In genomic region chr2:163348843-163349395, GRCh38 we compare ENCODE assay signal across 8 cellular contexts.
A peak's percentile ranks its signal among the peaks of the same experiment; 100 is the strongest.
DNase-seq lines count a peak whose midpoint lies in the region; ATAC-seq and TF ChIP-seq lines count a peak whose summit lies in the region.

No MANE protein-coding gene starts in this region.

- H3K36me3 ChIP-seq in HCT116 (ENCODE audit: control insufficient read depth in 1 of 2, insufficient read depth in 2 of 2, low read length in 2 of 2) = no peaks in the 10 kb centered on the region

- H3K27me3 Mint-ChIP-seq in T-helper 17 cell = peaks cover 15% of the 10 kb centered on the region
- no peaks in the 10 kb centered on the region for H3K27me3 Mint-ChIP-seq in effector memory CD8-positive, alpha-beta T cell

- H3K4me3 ChIP-seq in HCT116 (replicated peaks in 1 of 2; ENCODE audit: low read depth in 1 of 2, low read length in 2 of 2) (peak overlapping the region; percentile 36 to 52), skeletal muscle cell (ENCODE audit: low read depth, low read length) (peak overlapping the region; percentile 31)

- no peak for TF ChIP-seq RAD21 in HCT116 (IDR thresholded peaks at IDR 0.05; ENCODE audit: low read depth)

- no peak for TF ChIP-seq CTCF in HCT116 (IDR thresholded peaks at IDR 0.05 in 2 of 3, conservative IDR thresholded peaks at IDR 0.05 in 1 of 3; ENCODE audit: borderline replicate concordance in 1 of 3, insufficient read depth in 1 of 3, low read depth in 2 of 3, low read length in 2 of 3)

- H3K36me3 Mint-ChIP-seq in T-helper 17 cell (ENCODE audit: low read depth) = no peaks in the 10 kb centered on the region
- H3K36me3 Mint-ChIP-seq in effector memory CD8-positive, alpha-beta T cell (ENCODE audit: insufficient read depth) = no peaks in the 10 kb centered on the region

- peak overlapping the region; percentile 77 for H3K4me2 ChIP-seq in HCT116 (ENCODE audit: low read length)

- no peaks in the 10 kb centered on the region for H4K20me1 ChIP-seq in HCT116 (ENCODE audit: insufficient read depth)

- POLR2A ChIA-PET in HCT116 (lab: Charles Lee) = no interaction called here

- H3K9me3 ChIP-seq in HCT116 (ENCODE audit: control insufficient read depth in 1 of 2, insufficient read depth in 1 of 2, low read depth in 1 of 2, low read length in 2 of 2) (no peaks in the 10 kb centered on the region), T-helper 17 cell (ENCODE audit: control insufficient read depth, low read length, poor library complexity, severe bottlenecking) (no peaks in the 10 kb centered on the region)

- peaks cover 18 to 36% of the 10 kb centered on the region in 2 experiments for H3K4me1 ChIP-seq in HCT116 (ENCODE audit: control insufficient read depth in 1 of 2, insufficient read depth in 2 of 2, low read length in 2 of 2)

- intact Hi-C loops in HCT116 (cut with micrococcal nuclease) = loop anchor here (5.0 to 10.0 kb wide), 6 partner anchors 157 to 1126 kb away; no protein-coding TSS in a partner anchor

- H3K9ac ChIP-seq in HCT116 (ENCODE audit: low read length) = peak overlapping the region; percentile 45; the same call in 1 of the 2 replicates

- peaks cover 7 to 10% of the 10 kb centered on the region in 2 donors for H3K9me3 Mint-ChIP-seq in effector memory CD8-positive, alpha-beta T cell

- ATAC-seq in HCT116 = peak; percentile 64
- no peak for ATAC-seq in T-helper 17 cell
- no peak for ATAC-seq in effector memory CD8-positive, alpha-beta T cell (replicated peaks)

- no peak for TF ChIP-seq POLR2A in HCT116 (IDR thresholded peaks at IDR 0.05; ENCODE audit: borderline replicate concordance, extremely low read depth, insufficient read depth, insufficient read length)

- peak overlapping the region; percentile 99 for H2AFZ ChIP-seq in HCT116 (ENCODE audit: low read depth, low read length, poor library complexity, severe bottlenecking)

- CTCF ChIA-PET in HCT116 (lab: Charles Lee) = interaction anchor here (1.1 kb wide), 1 partner anchor 530 kb away, joined by 4 read pairs; no protein-coding TSS in a partner anchor

- peaks cover 2% of the 10 kb centered on the region for H3K4me1 Mint-ChIP-seq in T-helper 17 cell
- peaks cover 0 to 1% of the 10 kb centered on the region in 2 donors for H3K4me1 Mint-ChIP-seq in effector memory CD8-positive, alpha-beta T cell (ENCODE audit: low read depth in 2 of 2)

- BruUV-seq in HCT116 (replicated peaks; lab: Mats Ljungman, UMichigan) = no TSS peak

- RAD21 ChIA-PET in HCT116 (lab: Charles Lee; ENCODE audit: low non-redundant PET in 1 of 2, low total read pairs in 2 of 2, uncharacterized antibody in 2 of 2, unreplicated experiment in 2 of 2) = interaction anchor here in 1 of 2 experiments (0.7 kb wide), 1 partner anchor 1459 kb away, joined by 3 read pairs; no protein-coding TSS in a partner anchor

- H3K27ac ChIP-seq in HCT116 (ENCODE audit: low read depth, low read length) = 0 out of 2 replicates have a peak overlapping the region, but pooled peaks have one; percentile 5

- H3K4me3 Mint-ChIP-seq in T-helper 17 cell = peak overlapping the region; percentile 51
- peak overlapping the region in 1 of 2 donors; percentile 8 for H3K4me3 Mint-ChIP-seq in effector memory CD8-positive, alpha-beta T cell

- no peaks in the 10 kb centered on the region for H3K9me2 ChIP-seq in HCT116 (ENCODE audit: insufficient read depth)

- DNase-seq in HCT116 (ENCODE audit: low read depth, low spot score) (peak; percentile 67), T-helper 17 cell (no peak), hepatic stellate cell (ENCODE audit: low spot score) (peak; percentile 41), skeletal muscle cell (ENCODE audit: low read depth) (peak; percentile 39), NCI-H2081 treated with DMSO at 0.1 percent for 48 hours (lab: John Stamatoyannopoulos, UW) (no peak), T-helper 9 cell (no peak), NCI-H1436 treated with DMSO at 0.1 percent for 48 hours (lab: John Stamatoyannopoulos, UW) (no peak)
- DNase-seq in effector memory CD8-positive, alpha-beta T cell = no peak

- no peaks in the 10 kb centered on the region for H3K27me3 ChIP-seq in HCT116 (ENCODE audit: insufficient read depth, low read length)

- H3K27ac Mint-ChIP-seq in T-helper 17 cell = no peak overlapping the region
- no peak overlapping the region for H3K27ac Mint-ChIP-seq in effector memory CD8-positive, alpha-beta T cell

- H3K79me2 ChIP-seq in HCT116 (ENCODE audit: insufficient read depth, low read length) = no peaks in the 10 kb centered on the region

TF ChIP-seq in HCT116, 20 proteins besides CTCF, POLR2A, EP300 and RAD21:
- TF ChIP-seq MAX (IDR thresholded peaks at IDR 0.05) = 0 out of 2 replicates have a peak, but pooled peaks have one; percentile 5
- peak; percentile 39; the same call in 1 of the 2 replicates for TF ChIP-seq CBX3 (IDR thresholded peaks at IDR 0.05; ENCODE audit: low read depth)
- TF ChIP-seq SP1 (IDR thresholded peaks at IDR 0.05; ENCODE audit: low read depth) = 0 out of 2 replicates have a peak, but pooled peaks have one; percentile 26
- no peak for TF ChIP-seq EZH2phosphoT487 (IDR thresholded peaks at IDR 0.05; ENCODE audit: borderline replicate concordance)
- peak; percentile 68 for TF ChIP-seq TCF7L2 (IDR thresholded peaks at IDR 0.05; ENCODE audit: borderline replicate concordance, extremely low read depth, insufficient read depth, insufficient read length)
- TF ChIP-seq JUND (IDR thresholded peaks at IDR 0.05) = peak; percentile 38; the same call in 1 of the 2 replicates
- no peak for TF ChIP-seq ZNF274 (IDR thresholded peaks at IDR 0.05; ENCODE audit: low read depth, low read length)
- peak; percentile 41; the same call in 1 of the 2 replicates for TF ChIP-seq SRF (IDR thresholded peaks at IDR 0.05; ENCODE audit: low read depth)
- TF ChIP-seq EGR1 (IDR thresholded peaks at IDR 0.05; ENCODE audit: low read depth) = peak; percentile 25; the same call in 1 of the 2 replicates
- TF ChIP-seq ATF3 (IDR thresholded peaks at IDR 0.05) = no peak
TF ChIP-seq in HCT116: peak in this region for 7.

Comparison
In these comparisons a context has a peak if more than half of its experiments do, and no peak if none do; other contexts are left out.
1. DNase-seq: peak in HCT116 (single experiment), hepatic stellate cell (single experiment) and skeletal muscle cell (single experiment); none in T-helper 17 cell (0 of 3), NCI-H2081 treated with DMSO at 0.1 percent for 48 hours (single experiment), T-helper 9 cell (single experiment), NCI-H1436 treated with DMSO at 0.1 percent for 48 hours (single experiment) and effector memory CD8-positive, alpha-beta T cell (0 of 3).